Comparison of ENCODE assay signal across 8 cellular contexts in the genomic region with DNA sequence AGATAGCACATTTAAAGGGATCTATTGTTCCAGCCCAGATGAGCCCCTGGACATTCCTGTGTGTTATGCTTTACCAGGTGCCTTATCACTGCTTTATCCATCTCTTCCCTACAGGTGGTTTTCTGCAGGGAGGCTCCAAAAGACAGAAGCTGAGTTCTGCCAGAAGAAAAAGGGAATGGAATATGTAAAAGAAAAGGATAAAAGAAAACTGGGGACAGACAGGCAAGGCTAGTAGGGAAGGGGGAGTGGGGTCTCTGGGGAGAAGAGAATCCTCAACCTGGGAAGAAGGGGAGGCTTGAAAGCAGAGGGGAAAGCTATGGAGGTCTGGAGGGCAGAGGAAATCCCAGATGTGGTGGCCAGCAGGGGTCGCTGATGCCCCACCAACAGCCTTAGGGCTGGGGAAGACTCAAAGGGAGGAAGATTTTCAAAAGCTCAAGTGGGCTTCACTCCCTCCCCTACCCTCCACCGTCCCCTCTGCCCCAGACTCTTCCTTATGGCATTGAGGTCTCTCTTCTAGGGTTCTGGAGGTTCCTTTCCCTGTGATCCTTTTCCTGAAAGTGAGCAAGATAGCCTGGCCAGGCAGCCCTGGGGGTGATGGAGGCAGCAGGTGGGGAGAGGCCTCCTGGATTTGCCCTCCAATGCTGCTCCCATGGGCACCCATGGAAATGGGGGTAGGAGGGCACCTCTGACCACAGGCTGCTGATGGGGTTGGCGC.
DNase-seq lines count a peak whose midpoint lies in the region; ATAC-seq and TF ChIP-seq lines count a peak whose summit lies in the region.

No MANE protein-coding gene starts in this region.

- no peaks in the 10 kb centered on the region for H3K79me2 ChIP-seq in OCI-LY7 (ENCODE audit: insufficient read depth, low read depth, low read length)

- H3K27ac ChIP-seq in OCI-LY7 (ENCODE audit: low read depth, low read length, poor library complexity, severe bottlenecking): no peak overlapping the region
- no peak overlapping the region for H3K27ac ChIP-seq in esophagus squamous epithelium

- no peaks in the 10 kb centered on the region for H3K36me3 Mint-ChIP-seq in naive thymus-derived CD8-positive, alpha-beta T cell
- no peaks in the 10 kb centered on the region for H3K36me3 Mint-ChIP-seq in stimulated activated memory B cell treated with anti-CD40 and anti-IgM and Interleukin-4, amounts not matched to agents 10 μg/mL and 1 μg/mL and 100 μg/mL, for 72 hours

- no peaks in the 10 kb centered on the region for H3K9me3 Mint-ChIP-seq in naive thymus-derived CD8-positive, alpha-beta T cell
- H3K9me3 Mint-ChIP-seq in stimulated activated memory B cell treated with anti-CD40 and anti-IgM and Interleukin-4, amounts not matched to agents 10 μg/mL and 1 μg/mL and 100 μg/mL, for 72 hours: no peaks in the 10 kb centered on the region

- no peak for TF ChIP-seq POLR2A in esophagus squamous epithelium (IDR thresholded peaks at IDR 0.05)

- H3K27me3 Mint-ChIP-seq in naive thymus-derived CD8-positive, alpha-beta T cell: peaks cover 0 to 15% (median 5%) of the 10 kb centered on the region in 5 donors
- no peaks in the 10 kb centered on the region for H3K27me3 Mint-ChIP-seq in stimulated activated memory B cell treated with anti-CD40 and anti-IgM and Interleukin-4, amounts not matched to agents 10 μg/mL and 1 μg/mL and 100 μg/mL, for 72 hours

- H3K9me2 ChIP-seq in OCI-LY7 (ENCODE audit: insufficient read depth, low read length): no peaks in the 10 kb centered on the region

- peak; percentile 52 for DNase-seq in NCI-H146 (lab: John Stamatoyannopoulos, UW)
- DNase-seq in NCI-H146 treated with DMSO at 0.1 percent for 48 hours (lab: John Stamatoyannopoulos, UW; ENCODE audit: unreplicated experiment): no peak
- DNase-seq in OCI-LY7 (ENCODE audit: low spot score): peak; percentile 57
- peak; percentile 63 for DNase-seq in activated T-cell treated with anti-CD3 and anti-CD28 coated beads for 48 hours (ENCODE audit: low read depth)
- no peak for DNase-seq in esophagus squamous epithelium (lab: John Stamatoyannopoulos, UW)
- DNase-seq in naive thymus-derived CD8-positive, alpha-beta T cell: peak; percentile 48 to 76 (median 62)

- TF ChIP-seq CTCF in OCI-LY7 (conservative IDR thresholded peaks at IDR 0.05; ENCODE audit: low read length) (peak; percentile 81), esophagus squamous epithelium (IDR thresholded peaks at IDR 0.05) (peak; percentile 74 to 84 (median 79))

- intact Hi-C loops in OCI-LY7 (cut with micrococcal nuclease; ENCODE audit: unreplicated experiment) (loop anchor here (1.0 to 5.0 kb wide), 3 partner anchors 217 to 458 kb away; no protein-coding TSS in a partner anchor), esophagus squamous epithelium (cut with DNase I) (loop anchor here (5.0 kb wide), 1 partner anchor 218 kb away; no protein-coding TSS in a partner anchor)

- no peaks in the 10 kb centered on the region for H4K20me1 ChIP-seq in OCI-LY7 (ENCODE audit: insufficient read depth, low read length)

- ATAC-seq in HG02981 (IDR thresholded peaks at IDR 0.05; ENCODE audit: unreplicated experiment): peak; percentile 67
- ATAC-seq in naive thymus-derived CD8-positive, alpha-beta T cell: peak; percentile 76 to 77
- peak; percentile 77 for ATAC-seq in stimulated activated memory B cell treated with anti-CD40 and anti-IgM and Interleukin-4, amounts not matched to agents 10 μg/mL and 1 μg/mL and 100 μg/mL, for 72 hours

- H3K4me1 Mint-ChIP-seq in naive thymus-derived CD8-positive, alpha-beta T cell: peaks cover 2 to 8% (median 6%) of the 10 kb centered on the region in 4 donors
- peaks cover 5% of the 10 kb centered on the region for H3K4me1 Mint-ChIP-seq in stimulated activated memory B cell treated with anti-CD40 and anti-IgM and Interleukin-4, amounts not matched to agents 10 μg/mL and 1 μg/mL and 100 μg/mL, for 72 hours

- no peak overlapping the region for H3K4me2 ChIP-seq in OCI-LY7 (ENCODE audit: low read length)

- WGBS in esophagus squamous epithelium, 2 donors: 0% methylated on average over 2 of the region's 3 CpGs

- H3K4me1 ChIP-seq in OCI-LY7 (ENCODE audit: insufficient read depth, low read length, poor library complexity, severe bottlenecking): no peaks in the 10 kb centered on the region
- H3K4me1 ChIP-seq in esophagus squamous epithelium: peaks cover 0 to 4% (median 0%) of the 10 kb centered on the region in 3 donors

- no peak overlapping the region for H2AFZ ChIP-seq in OCI-LY7 (ENCODE audit: low read length)

- H3K27me3 ChIP-seq in esophagus squamous epithelium: peaks cover 0 to 10% (median 0%) of the 10 kb centered on the region in 4 donors

- no peak overlapping the region for H3K4me3 Mint-ChIP-seq in naive thymus-derived CD8-positive, alpha-beta T cell
- no peak overlapping the region for H3K4me3 Mint-ChIP-seq in stimulated activated memory B cell treated with anti-CD40 and anti-IgM and Interleukin-4, amounts not matched to agents 10 μg/mL and 1 μg/mL and 100 μg/mL, for 72 hours

- H3K27ac Mint-ChIP-seq in naive thymus-derived CD8-positive, alpha-beta T cell: peak overlapping the region in 1 of 10 donors; percentile 17
- H3K27ac Mint-ChIP-seq in stimulated activated memory B cell treated with anti-CD40 and anti-IgM and Interleukin-4, amounts not matched to agents 10 μg/mL and 1 μg/mL and 100 μg/mL, for 72 hours: no peak overlapping the region

- POLR2A ChIA-PET in OCI-LY7 (lab: Charles Lee): no interaction called here
- POLR2A ChIA-PET in naive thymus-derived CD8-positive, alpha-beta T cell (lab: Charles Lee): no interaction called here

- BruUV-seq in OCI-LY7 (replicated peaks; lab: Mats Ljungman, UMichigan): no TSS peak

- H3K36me3 ChIP-seq in OCI-LY7 (ENCODE audit: insufficient read depth, low read length) (no peaks in the 10 kb centered on the region), esophagus squamous epithelium (no peaks in the 10 kb centered on the region)

- no peak overlapping the region for H3K4me3 ChIP-seq in OCI-LY7 (ENCODE audit: low read depth, low read length, poor library complexity, severe bottlenecking)
- H3K4me3 ChIP-seq in esophagus squamous epithelium: no peak overlapping the region

- H3K9me3 ChIP-seq in OCI-LY7 (ENCODE audit: low read length): no peaks in the 10 kb centered on the region
- H3K9me3 ChIP-seq in esophagus squamous epithelium: no peaks in the 10 kb centered on the region

- CTCF ChIA-PET in OCI-LY7 (lab: Charles Lee; ENCODE audit: unreplicated experiment): interaction anchor here (0.8 to 2.4 kb wide), 3 partner anchors 203 to 217 kb away, joined by 3 to 11 read pairs (median 4); no protein-coding TSS in a partner anchor

Comparison
In these comparisons a context has a peak if more than half of its experiments do, and no peak if none do; other contexts are left out.
1. DNase-seq: peak in NCI-H146 (single experiment), OCI-LY7 (single experiment), activated T-cell treated with anti-CD3 and anti-CD28 coated beads for 48 hours (single experiment) and naive thymus-derived CD8-positive, alpha-beta T cell (10 of 10); none in NCI-H146 treated with DMSO at 0.1 percent for 48 hours (single experiment) and esophagus squamous epithelium (single experiment).
2. Peak in every context shown above with its lines, with median percentiles within 50 percentile points of each other: ATAC-seq.